In genomic region chr19:13847033-13847899, GRCh38 we compare ENCODE assay signal across 8 cellular contexts. TPM values are rescaled to one million over a fixed set of nuclear protein-coding genes. Genes with fewer than 3 reads are reported as not detected.
DNase-seq lines count a peak whose midpoint lies in the region; ATAC-seq and TF ChIP-seq lines count a peak whose summit lies in the region.

No MANE protein-coding gene starts in this region.

- no peaks in the 10 kb centered on the region for H3K27me3 Mint-ChIP-seq in brain

- TF ChIP-seq CTCF in GM12865 (IDR thresholded peaks at IDR 0.05; ENCODE audit: insufficient read depth, low read depth, low read length, missing control alignments) (no peak), brain (conservative IDR thresholded peaks at IDR 0.05) (peak; percentile 17 to 32)

- ATAC-seq in HG02840 (IDR thresholded peaks at IDR 0.05; ENCODE audit: low FRiP score, unreplicated experiment), result peak; percentile 30

- no peaks in the 10 kb centered on the region for H3K36me3 Mint-ChIP-seq in brain

- H3K4me1 Mint-ChIP-seq in brain, result peaks cover 75% of the 10 kb centered on the region

- H3K9me3 Mint-ChIP-seq in brain, result peaks cover 0 to 4% (median 0%) of the 10 kb centered on the region in 5 experiments

- H3K4me3 ChIP-seq in GM12865 (ENCODE audit: low read depth, low read length) (peak overlapping the region; percentile 71), iPS-18c (ENCODE audit: insufficient read depth, low read depth, low read length) (peak overlapping the region; percentile 89), skin epidermis (peak overlapping the region; percentile 31 to 56 (median 45))

- peak overlapping the region; percentile 93 to 99 (median 96) for H3K27ac Mint-ChIP-seq in brain

- H3K9me3 ChIP-seq in iPS-18c (ENCODE audit: control insufficient read depth, insufficient read depth, low read length), result peaks cover 3% of the 10 kb centered on the region

- H3K27ac ChIP-seq in skin epidermis, result peak overlapping the region; percentile 97 to 100 (median 100)

- peak overlapping the region; percentile 64 to 84 (median 77) for H3K4me3 Mint-ChIP-seq in brain

- DNase-seq in GM12865 (ENCODE audit: low read depth) (peak; percentile 85), NCI-H2081 (lab: John Stamatoyannopoulos, UW) (peak; percentile 86 to 87), UCSD-AML1 (lab: John Stamatoyannopoulos, UW; ENCODE audit: unreplicated experiment) (peak; percentile 94), cerebellum (ENCODE audit: low spot score) (no peak)

RNA-seq across cellular contexts. Expression of gene NANOS3, which starts 29.7 kb away (rescaled TPM):
- polyA plus RNA-seq in brain (ENCODE audit: insufficient read depth, low read depth, low replicate concordance), result 14.6 TPM
- 2.9 TPM for total RNA-seq in cerebellum

RNA-seq across cellular contexts. Expression of gene ZSWIM4, which starts 52.0 kb away (rescaled TPM):
- 19.4 TPM for polyA plus RNA-seq in brain (ENCODE audit: insufficient read depth, low read depth, low replicate concordance)
- total RNA-seq in cerebellum, result 13.6 TPM

RNA-seq across cellular contexts. Expression of gene BRME1, which starts 58.7 kb away (rescaled TPM):
- polyA plus RNA-seq in brain (ENCODE audit: insufficient read depth, low read depth, low replicate concordance), result 19.0 TPM
- 8.6 TPM for total RNA-seq in cerebellum

RNA-seq across cellular contexts. Expression of gene CC2D1A, which starts 58.7 kb away (rescaled TPM):
- 75.2 TPM for polyA plus RNA-seq in brain (ENCODE audit: insufficient read depth, low read depth, low replicate concordance)
- total RNA-seq in cerebellum, result 10.1 TPM
